ENCODE assay signal across 9 cellular contexts in genomic region chr3:103440539-103441113, GRCh38.
DNase-seq lines count a peak whose midpoint lies in the region; ATAC-seq and TF ChIP-seq lines count a peak whose summit lies in the region.
"Had no signal": no experiment of that assay in that cellular context is flagged by ENCODE, and none has a peak within 500 bp of the region (broad histone marks: within the 10 kb centered on the region; RNA-seq: fewer than 3 reads in every experiment).

No MANE protein-coding gene starts in this region.

- H2AFZ ChIP-seq in mammary epithelial cell (ENCODE audit: low read depth, low read length) (no peak overlapping the region), GM23248 (no peak overlapping the region)

- H3K9ac ChIP-seq in mammary epithelial cell (ENCODE audit: insufficient read depth, low read length): no peak overlapping the region
- no peak overlapping the region for H3K9ac ChIP-seq in GM23248

- H3F3A ChIP-seq in GM23248 (ENCODE audit: insufficient read depth): no peaks in the 10 kb centered on the region

- no peaks in the 10 kb centered on the region for H4K20me1 ChIP-seq in mammary epithelial cell (ENCODE audit: insufficient read depth, low read length)
- H4K20me1 ChIP-seq in GM23248 (ENCODE audit: insufficient read depth): no peaks in the 10 kb centered on the region

- H3K79me2 ChIP-seq in mammary epithelial cell (ENCODE audit: insufficient read depth, low read length) (no peaks in the 10 kb centered on the region), GM23248 (ENCODE audit: insufficient read depth) (no peaks in the 10 kb centered on the region)

- ATAC-seq in GM19467 (IDR thresholded peaks at IDR 0.05; ENCODE audit: unreplicated experiment) (peak; percentile 90), HG03521 (IDR thresholded peaks at IDR 0.05; ENCODE audit: unreplicated experiment) (peak; percentile 73)

- CTCF ChIA-PET in mammary epithelial cell (lab: Charles Lee; ENCODE audit: low non-redundant PET): no interaction called here

- H3K9me3 ChIP-seq in BE2C (no peaks in the 10 kb centered on the region), mammary epithelial cell (replicated peaks; ENCODE audit: insufficient read depth, low read length) (no peaks in the 10 kb centered on the region), GM23248 (ENCODE audit: low read depth) (no peaks in the 10 kb centered on the region)
- H3K9me3 ChIP-seq: SJCRH30 had no signal

- intact Hi-C loops in mammary epithelial cell (cut with micrococcal nuclease): no loop called here

- no peak for DNase-seq in BE2C
- DNase-seq in mammary epithelial cell: no peak
- no peak for DNase-seq in activated naive CD8-positive, alpha-beta T cell treated with anti-CD3 and anti-CD28 coated beads for 36 hours
- no peak for DNase-seq in GM23248
- DNase-seq in nucleus accumbens (lab: John Stamatoyannopoulos, UW): no peak
- no peak for DNase-seq in stimulated activated CD4-positive, alpha-beta T cell treated with anti-CD3 and anti-CD28 coated beads, Interleukin-4, amount 100 ng/mL, for 4 hours

- no peaks in the 10 kb centered on the region for H3K27me3 ChIP-seq in BE2C
- H3K27me3 ChIP-seq in mammary epithelial cell (ENCODE audit: insufficient read depth, low read length): no peaks in the 10 kb centered on the region
- H3K27me3 ChIP-seq in GM23248 (replicated peaks; ENCODE audit: insufficient read depth): no peaks in the 10 kb centered on the region
- H3K27me3 ChIP-seq: SJCRH30 had no signal

- peak; percentile 47; the same call in 1 of the 2 replicates for TF ChIP-seq CTCF in BE2C (IDR thresholded peaks at IDR 0.05; ENCODE audit: low read depth, low read length)
- peak; percentile 36 to 48 for TF ChIP-seq CTCF in mammary epithelial cell (conservative IDR thresholded peaks at IDR 0.05 in 1 of 2, IDR thresholded peaks at IDR 0.05 in 1 of 2; ENCODE audit: extremely low read depth in 1 of 2, insufficient read depth in 1 of 2, low read depth in 1 of 2, low read length in 2 of 2)

- no peaks in the 10 kb centered on the region for H3K27me3 Mint-ChIP-seq in activated naive CD8-positive, alpha-beta T cell treated with anti-CD3 and anti-CD28 coated beads for 36 hours

- H3K4me3 Mint-ChIP-seq in activated naive CD8-positive, alpha-beta T cell treated with anti-CD3 and anti-CD28 coated beads for 36 hours: no peak overlapping the region

- H3K4me3 ChIP-seq in BE2C (ENCODE audit: low read depth, low read length) (no peak overlapping the region), mammary epithelial cell (replicated peaks in 1 of 3; ENCODE audit: insufficient read depth in 1 of 3, low read depth in 2 of 3, low read length in 3 of 3) (no peak overlapping the region), GM23248 (no peak overlapping the region)
- H3K4me3 ChIP-seq: SJCRH30 had no signal

- no peaks in the 10 kb centered on the region for H3K36me3 ChIP-seq in BE2C
- H3K36me3 ChIP-seq in mammary epithelial cell (ENCODE audit: insufficient read depth, low read length): no peaks in the 10 kb centered on the region
- H3K36me3 ChIP-seq in GM23248 (ENCODE audit: low read depth): no peaks in the 10 kb centered on the region
- H3K36me3 ChIP-seq: SJCRH30 had no signal

- H3K36me3 Mint-ChIP-seq in activated naive CD8-positive, alpha-beta T cell treated with anti-CD3 and anti-CD28 coated beads for 36 hours: no peaks in the 10 kb centered on the region

- H3K4me1 Mint-ChIP-seq in activated naive CD8-positive, alpha-beta T cell treated with anti-CD3 and anti-CD28 coated beads for 36 hours: no peaks in the 10 kb centered on the region

- dilution Hi-C loops in mammary epithelial cell (cut with HindIII; ENCODE audit: low sequenced_read_pairs): no loop called here

- H3K27ac Mint-ChIP-seq in activated naive CD8-positive, alpha-beta T cell treated with anti-CD3 and anti-CD28 coated beads for 36 hours: no peak overlapping the region

- no TSS peak for BruUV-seq in mammary epithelial cell (replicated peaks; lab: Mats Ljungman, UMichigan)

- H3K4me2 ChIP-seq in mammary epithelial cell (ENCODE audit: insufficient read depth, low read depth, low read length) (no peak overlapping the region), GM23248 (ENCODE audit: unreplicated experiment) (no peak overlapping the region)

- H3K4me1 ChIP-seq in BE2C: no peaks in the 10 kb centered on the region
- H3K4me1 ChIP-seq in mammary epithelial cell (ENCODE audit: insufficient read depth, low read length): no peaks in the 10 kb centered on the region
- H3K4me1 ChIP-seq in GM23248 (ENCODE audit: insufficient read depth): no peaks in the 10 kb centered on the region
- H3K4me1 ChIP-seq: SJCRH30 had no signal

- in situ Hi-C loops in mammary epithelial cell (cut with MboI; ENCODE audit: low sequenced_read_pairs in 2 of 2) (no loop called here), GM23248 (cut with MboI) (no loop called here)

- peaks cover 6% of the 10 kb centered on the region for H3K9me3 Mint-ChIP-seq in activated naive CD8-positive, alpha-beta T cell treated with anti-CD3 and anti-CD28 coated beads for 36 hours

- H3K9me2 ChIP-seq in GM23248 (ENCODE audit: insufficient read depth): no peaks in the 10 kb centered on the region

- H3K27ac ChIP-seq in mammary epithelial cell (ENCODE audit: insufficient read depth, low read depth, low read length) (no peak overlapping the region), GM23248 (no peak overlapping the region)
- H3K27ac ChIP-seq: SJCRH30 had no signal
